ENCODE assay signal across 26 cellular contexts in genomic region chr12:3634348-3634747, GRCh38.
"Had no signal": no experiment of that assay in that cellular context is flagged by ENCODE, and none has a peak within 500 bp of the region (broad histone marks: within the 10 kb centered on the region; RNA-seq: fewer than 3 reads in every experiment).

No MANE protein-coding gene starts in this region.

- DNase-seq: activated CD4-positive, alpha-beta T cell treated with anti-CD3 and anti-CD28 coated beads for 48 hours; activated CD4-positive, alpha-beta T cell treated with anti-CD3 and anti-CD28 coated beads, Interleukin-2, amount 50 U/mL, for 4 hours; activated CD4-positive, CD25-positive, alpha-beta regulatory T cell treated with anti-CD3 and anti-CD28 coated beads, Interleukin-2, amount 50 U/mL, for 72 hours; activated CD8-positive, alpha-beta memory T cell treated with anti-CD3 and anti-CD28 coated beads, Interleukin-2, amount 50 U/mL, for 48 hours; activated CD8-positive, alpha-beta T cell treated with anti-CD3 and anti-CD28 coated beads, Interleukin-2, amount 10 ng/mL, durations not matched to agents 7 days and 5 days; activated naive CD4-positive, alpha-beta T cell treated with Interleukin-2 at 50 U/mL for 16 hours; activated T-cell treated with anti-CD3 and anti-CD28 coated beads, Interleukin-2, amount 50 U/mL, for 1 hour; amygdala; brain microvascular endothelial cell; cerebellar nuclear complex; KG1; NCI-H1048; NCI-H146; NCI-H187 treated with DMSO at 0.1 percent for 48 hours; NCI-H2081 treated with DMSO at 0.1 percent for 48 hours; NCI-H446; NCI-H748 treated with DMSO at 0.1 percent for 48 hours; OCI-M1; RPMI8226; SJCRH30; SK-N-SH; SW 1271 had no signal

- H3K27me3 Mint-ChIP-seq: activated naive CD8-positive, alpha-beta T cell had no signal

- ATAC-seq: activated CD8-positive, alpha-beta T cell treated with anti-CD3 and anti-CD28 coated beads, Interleukin-2, amount 10 ng/mL, durations not matched to agents 7 days and 5 days; Panc1; Right ventricle myocardium inferior had no signal

- H3K36me3 ChIP-seq: brain microvascular endothelial cell, cardiac muscle cell, SJCRH30 had no signal

- H3K4me3 Mint-ChIP-seq: activated CD8-positive, alpha-beta T cell treated with anti-CD3 and anti-CD28 coated beads, Interleukin-2, amount 10 ng/mL, durations not matched to agents 7 days and 5 days; activated naive CD8-positive, alpha-beta T cell had no signal

- H3K27ac Mint-ChIP-seq: activated naive CD8-positive, alpha-beta T cell had no signal

- H3K27me3 ChIP-seq: brain microvascular endothelial cell, cardiac muscle cell, SJCRH30 had no signal

- H3K4me3 ChIP-seq: cardiac muscle cell, SJCRH30 had no signal

- H3K9me3 ChIP-seq: SJCRH30, SK-N-SH had no signal
